ENCODE assay signal across 8 cellular contexts in the genomic region with DNA sequence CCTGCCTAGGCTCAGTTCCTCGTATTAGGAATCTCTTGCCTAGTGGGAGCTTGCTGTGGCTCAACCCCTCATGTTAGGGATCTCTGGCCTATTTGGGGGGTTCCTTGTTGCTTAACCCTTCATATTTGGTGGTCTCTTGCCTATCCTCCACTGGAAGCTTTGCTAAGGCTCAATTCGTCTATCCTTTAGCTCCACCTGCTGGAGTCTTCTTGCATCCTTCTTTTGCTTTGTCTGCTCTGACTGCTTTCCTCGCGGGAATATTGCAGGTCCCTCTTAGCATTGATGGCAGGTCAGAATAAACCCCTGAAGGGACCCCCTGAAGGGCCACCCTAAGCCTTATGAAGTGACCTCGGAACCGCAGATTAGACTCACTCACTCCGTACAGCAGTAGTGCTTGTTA.
A peak's percentile ranks its signal among the peaks of the same experiment; 100 is the strongest.
DNase-seq lines count a peak whose midpoint lies in the region; ATAC-seq and TF ChIP-seq lines count a peak whose summit lies in the region.

No MANE protein-coding gene starts in this region.

- no peak overlapping the region for H2AK5ac ChIP-seq in mesendoderm (ENCODE audit: low read length)

- peak; percentile 23 to 52 (median 52) for TF ChIP-seq CTCF in adrenal gland (IDR thresholded peaks at IDR 0.05)

- 47 to 52% (median 49%) methylated on average over 7 of the region's 7 CpGs for WGBS in adrenal gland, 4 donors
- WGBS in mesendoderm (ENCODE audit: extremely low coverage, insufficient coverage, low lambda C conversion rate) = no CpG with 5 or more reads among the region's 7 CpGs

- intact Hi-C loops in adrenal gland (cut with DNase I) = loop anchor here in 1 of 2 donors (10.0 kb wide), 1 partner anchor 543 kb away; no protein-coding TSS in a partner anchor

- no peak overlapping the region for H3K56ac ChIP-seq in mesendoderm (ENCODE audit: low read length)

- H2BK15ac ChIP-seq in mesendoderm (replicated peaks; ENCODE audit: low read depth) = no peak overlapping the region

- no peaks in the 10 kb centered on the region for H3K9me3 ChIP-seq in adrenal gland (replicated peaks in 1 of 3)

- H3K4me3 ChIP-seq in adrenal gland (no peak overlapping the region), mesendoderm (ENCODE audit: low read length) (no peak overlapping the region)

- no peak overlapping the region for H3K4ac ChIP-seq in mesendoderm (ENCODE audit: low read depth, low read length)

- no peak overlapping the region for H3K9ac ChIP-seq in mesendoderm (ENCODE audit: low read length)

- H3K18ac ChIP-seq in mesendoderm (ENCODE audit: low read length) = no peak overlapping the region

- ATAC-seq in GM21786 (IDR thresholded peaks at IDR 0.05; ENCODE audit: unreplicated experiment) (no peak), GM21515 (IDR thresholded peaks at IDR 0.05; ENCODE audit: unreplicated experiment) (no peak)

- H3K4me1 ChIP-seq in adrenal gland (replicated peaks in 1 of 2) = no peaks in the 10 kb centered on the region
- no peaks in the 10 kb centered on the region for H3K4me1 ChIP-seq in mesendoderm (ENCODE audit: control insufficient read depth, low read depth, low read length)

- no peak overlapping the region for H2BK5ac ChIP-seq in mesendoderm (ENCODE audit: low read length)

- H3K79me1 ChIP-seq in mesendoderm (ENCODE audit: low read length) = no peaks in the 10 kb centered on the region

- H3K79me2 ChIP-seq in mesendoderm (ENCODE audit: control insufficient read depth, insufficient read depth, low read length) = no peaks in the 10 kb centered on the region

- H2BK120ac ChIP-seq in mesendoderm (ENCODE audit: low read depth, low read length) = no peak overlapping the region

- DNase-seq in G401 (ENCODE audit: low spot score) (peak; percentile 9), M059J (ENCODE audit: low read depth) (peak; percentile 45), adrenal gland (peak in 4 of 7 donors; percentile 17 to 31 (median 23)), mesendoderm (peak; percentile 77), midbrain (lab: John Stamatoyannopoulos, UW) (no peak), activated gamma-delta T cell (lab: John Stamatoyannopoulos, UW) (no peak)

- no peak overlapping the region for H4K5ac ChIP-seq in mesendoderm (ENCODE audit: low read length)

- no peaks in the 10 kb centered on the region for H3K36me3 ChIP-seq in adrenal gland (replicated peaks in 1 of 2)
- H3K36me3 ChIP-seq in mesendoderm (ENCODE audit: control insufficient read depth, insufficient read depth, low read length) = no peaks in the 10 kb centered on the region

- no peak overlapping the region for H4K8ac ChIP-seq in mesendoderm (ENCODE audit: low read depth, low read length)

- H3K4me2 ChIP-seq in mesendoderm (ENCODE audit: low read length) = no peak overlapping the region

- TF ChIP-seq POLR2A in adrenal gland (IDR thresholded peaks at IDR 0.05) = no peak

- no peak overlapping the region for H3K27ac ChIP-seq in adrenal gland
- no peak overlapping the region for H3K27ac ChIP-seq in mesendoderm (ENCODE audit: low read depth, low read length)

- in situ Hi-C loops in G401 (cut with HindIII; ENCODE audit: low sequenced_read_pairs) = no loop called here

- H3K23ac ChIP-seq in mesendoderm (ENCODE audit: low read length) = no peak overlapping the region

- no peaks in the 10 kb centered on the region for H3K27me3 ChIP-seq in adrenal gland
- no peaks in the 10 kb centered on the region for H3K27me3 ChIP-seq in mesendoderm (ENCODE audit: insufficient read depth, low read length, poor library complexity)

Comparison
In these comparisons a context has a peak if more than half of its experiments do, and no peak if none do; other contexts are left out.
1. DNase-seq: peak in G401 (single experiment), M059J (single experiment), adrenal gland (4 of 7) and mesendoderm (single experiment); none in midbrain (single experiment) and activated gamma-delta T cell (single experiment).